Comparison of ENCODE assay signal across 9 cellular contexts in genomic region chrX:102129473-102129872, GRCh38. TPM values are rescaled to one million over a fixed set of nuclear protein-coding genes. Genes with fewer than 3 reads are reported as not detected.
DNase-seq lines count a peak whose midpoint lies in the region; ATAC-seq and TF ChIP-seq lines count a peak whose summit lies in the region.
"Had no signal": no experiment of that assay in that cellular context is flagged by ENCODE, and none has a peak within 500 bp of the region (broad histone marks: within the 10 kb centered on the region; RNA-seq: fewer than 3 reads in every experiment).

No MANE protein-coding gene starts in this region.

- TF ChIP-seq CTCF in brain microvascular endothelial cell (IDR thresholded peaks at IDR 0.05; ENCODE audit: low read depth, low read length, missing control alignments) (peak; percentile 20), nephron (IDR thresholded peaks at IDR 0.05; ENCODE audit: unreplicated experiment in 3 of 3) (peak; percentile 17 to 39 (median 20))

- no peak for ATAC-seq in activated naive CD8-positive, alpha-beta T cell treated with anti-CD3 and anti-CD28 coated beads, Interleukin-2, amount 50 U/mL, for 24 hours
- ATAC-seq: activated T-helper 17 cell treated with anti-CD3 and anti-CD28 coated beads, Interleukin-2, amount 50 U/mL, for 72 hours had no signal

- no peak overlapping the region for H3K4me3 ChIP-seq in brain microvascular endothelial cell (ENCODE audit: low read depth, low read length)
- H3K4me3 ChIP-seq: SJCRH30 had no signal

- H3K27ac Mint-ChIP-seq in nephron, result no peak overlapping the region
- H3K27ac Mint-ChIP-seq in activated naive CD8-positive, alpha-beta T cell treated with anti-CD3 and anti-CD28 coated beads, Interleukin-2, amount 50 U/mL, for 24 hours, result no peak overlapping the region
- H3K27ac Mint-ChIP-seq: activated T-helper 17 cell treated with anti-CD3 and anti-CD28 coated beads, Interleukin-2, amount 50 U/mL, for 72 hours had no signal

- no peak overlapping the region for H3K27ac ChIP-seq in brain microvascular endothelial cell
- H3K27ac ChIP-seq: SJCRH30 had no signal

- H3K27me3 ChIP-seq in brain microvascular endothelial cell (replicated peaks), result no peaks in the 10 kb centered on the region
- H3K27me3 ChIP-seq: SJCRH30 had no signal

- no peaks in the 10 kb centered on the region for H3K36me3 Mint-ChIP-seq in nephron (ENCODE audit: low read depth)
- H3K36me3 Mint-ChIP-seq in activated naive CD8-positive, alpha-beta T cell treated with anti-CD3 and anti-CD28 coated beads, Interleukin-2, amount 50 U/mL, for 24 hours (ENCODE audit: low read depth), result no peaks in the 10 kb centered on the region

- DNase-seq in G401 (ENCODE audit: low spot score), result peak; percentile 55
- DNase-seq in KBM-7, result peak; percentile 34
- DNase-seq in brain microvascular endothelial cell, result no peak
- no peak for DNase-seq in activated naive CD8-positive, alpha-beta T cell treated with anti-CD3 and anti-CD28 coated beads, Interleukin-2, amount 50 U/mL, for 24 hours
- DNase-seq in D341Med (ENCODE audit: low spot score), result no peak
- no peak for DNase-seq in GF-D8 (lab: John Stamatoyannopoulos, UW)

- H3K36me3 ChIP-seq in brain microvascular endothelial cell (replicated peaks), result no peaks in the 10 kb centered on the region
- H3K36me3 ChIP-seq: SJCRH30 had no signal

- in situ Hi-C loops in G401 (cut with HindIII; ENCODE audit: low sequenced_read_pairs), result no loop called here
- in situ Hi-C loops in KBM-7 (cut with MboI; ENCODE audit: low pct_unique_long_range_greater_than_20kb, low sequenced_read_pairs), result loop anchor here (25.0 kb wide), 1 partner anchor 758 kb away; no protein-coding TSS in a partner anchor
- in situ Hi-C loops in brain microvascular endothelial cell (cut with HindIII; ENCODE audit: low pct_ligation_motif_present, low sequenced_read_pairs), result no loop called here

- H3K4me1 Mint-ChIP-seq in nephron, result no peaks in the 10 kb centered on the region
- H3K4me1 Mint-ChIP-seq in activated naive CD8-positive, alpha-beta T cell treated with anti-CD3 and anti-CD28 coated beads, Interleukin-2, amount 50 U/mL, for 24 hours, result peaks cover 4% of the 10 kb centered on the region
- H3K4me1 Mint-ChIP-seq: activated T-helper 17 cell treated with anti-CD3 and anti-CD28 coated beads, Interleukin-2, amount 50 U/mL, for 72 hours had no signal

- peaks cover 17% of the 10 kb centered on the region for H3K27me3 Mint-ChIP-seq in nephron (ENCODE audit: low read depth)
- H3K27me3 Mint-ChIP-seq in activated naive CD8-positive, alpha-beta T cell treated with anti-CD3 and anti-CD28 coated beads, Interleukin-2, amount 50 U/mL, for 24 hours, result peaks cover 24% of the 10 kb centered on the region

- no peak overlapping the region for H3K4me3 Mint-ChIP-seq in nephron
- H3K4me3 Mint-ChIP-seq in activated naive CD8-positive, alpha-beta T cell treated with anti-CD3 and anti-CD28 coated beads, Interleukin-2, amount 50 U/mL, for 24 hours, result no peak overlapping the region
- H3K4me3 Mint-ChIP-seq: activated T-helper 17 cell treated with anti-CD3 and anti-CD28 coated beads, Interleukin-2, amount 50 U/mL, for 72 hours had no signal

- H3K9me3 Mint-ChIP-seq in nephron, result peaks cover 3% of the 10 kb centered on the region
- no peaks in the 10 kb centered on the region for H3K9me3 Mint-ChIP-seq in activated naive CD8-positive, alpha-beta T cell treated with anti-CD3 and anti-CD28 coated beads, Interleukin-2, amount 50 U/mL, for 24 hours
- H3K9me3 Mint-ChIP-seq: activated T-helper 17 cell treated with anti-CD3 and anti-CD28 coated beads, Interleukin-2, amount 50 U/mL, for 72 hours had no signal

RNA-seq across cellular contexts. Expression of gene TCEAL2, which starts 4.0 kb away (rescaled TPM):
- total RNA-seq in G401 (2014; rRNA removed; shearing (Covaris generic)), result not detected in 2 replicates
- total RNA-seq: SJCRH30 had no signal

RNA-seq across cellular contexts. Expression of gene TCEAL6, which starts 12.8 kb away (rescaled TPM):
- total RNA-seq in G401 (2014; rRNA removed; shearing (Covaris generic)), result not detected in 2 replicates
- total RNA-seq: activated T-helper 17 cell treated with anti-CD3 and anti-CD28 coated beads, Interleukin-2, amount 50 U/mL, for 72 hours; SJCRH30 had no signal

RNA-seq across cellular contexts. Expression of gene BEX5, which starts 26.3 kb away (rescaled TPM):
- not detected in 2 replicates for total RNA-seq in G401 (2014; rRNA removed; shearing (Covaris generic))
- total RNA-seq: SJCRH30 had no signal

Comparison
In these comparisons a context has a peak if more than half of its experiments do, and no peak if none do; other contexts are left out.
1. DNase-seq: peak in G401 (single experiment) and KBM-7 (single experiment); none in brain microvascular endothelial cell (single experiment), activated naive CD8-positive, alpha-beta T cell treated with anti-CD3 and anti-CD28 coated beads, Interleukin-2, amount 50 U/mL, for 24 hours (single experiment), D341Med (single experiment) and GF-D8 (single experiment).